ENCODE assay signal across 18 cellular contexts in genomic region chr2:9145752-9146430, GRCh38.
DNase-seq lines count a peak whose midpoint lies in the region; ATAC-seq and TF ChIP-seq lines count a peak whose summit lies in the region.
"Had no signal": no experiment of that assay in that cellular context is flagged by ENCODE, and none has a peak within 500 bp of the region (broad histone marks: within the 10 kb centered on the region; RNA-seq: fewer than 3 reads in every experiment).

No MANE protein-coding gene starts in this region.

- H3K27ac ChIP-seq in mesendoderm (ENCODE audit: low read depth, low read length) (no peak overlapping the region), testis (no peak overlapping the region)

- peak overlapping the region; percentile 34 for H3K56ac ChIP-seq in mesendoderm (ENCODE audit: low read length)

- H4K5ac ChIP-seq in mesendoderm (ENCODE audit: low read length): no peak overlapping the region

- H3K4me1 ChIP-seq in mesendoderm (ENCODE audit: control insufficient read depth, low read depth, low read length) (no peaks in the 10 kb centered on the region), testis (no peaks in the 10 kb centered on the region)

- no peak overlapping the region for H2AK5ac ChIP-seq in mesendoderm (ENCODE audit: low read length)

- peak overlapping the region; percentile 21 for H3K27ac Mint-ChIP-seq in dendritic cell treated with granulocyte-macrophage colony-stimulating factor and Interleukin-4, amounts not matched to agents 40 ng/mL and 50 ng/mL, for 4 days
- H3K27ac Mint-ChIP-seq: CD4-positive, CD25-positive, alpha-beta regulatory T cell had no signal

- H3K36me3 Mint-ChIP-seq in dendritic cell treated with granulocyte-macrophage colony-stimulating factor and Interleukin-4, amounts not matched to agents 40 ng/mL and 50 ng/mL, for 4 days (ENCODE audit: low read depth): no peaks in the 10 kb centered on the region
- H3K36me3 Mint-ChIP-seq: CD4-positive, CD25-positive, alpha-beta regulatory T cell had no signal

- H3K4ac ChIP-seq in mesendoderm (ENCODE audit: low read depth, low read length): no peak overlapping the region

- H3K27me3 Mint-ChIP-seq in dendritic cell treated with granulocyte-macrophage colony-stimulating factor and Interleukin-4, amounts not matched to agents 40 ng/mL and 50 ng/mL, for 4 days: peaks cover 29% of the 10 kb centered on the region

- no peaks in the 10 kb centered on the region for H3K36me3 ChIP-seq in H7 (replicated peaks; ENCODE audit: control insufficient read depth, insufficient read depth, low read length)
- no peaks in the 10 kb centered on the region for H3K36me3 ChIP-seq in mesendoderm (ENCODE audit: control insufficient read depth, insufficient read depth, low read length)
- no peaks in the 10 kb centered on the region for H3K36me3 ChIP-seq in testis (ENCODE audit: low read depth, missing control alignments)

- H3K4me2 ChIP-seq in mesendoderm (ENCODE audit: low read length): no peak overlapping the region

- no peak overlapping the region for H2BK5ac ChIP-seq in mesendoderm (ENCODE audit: low read length)

- DNase-seq in H7 (peak; percentile 73), mesendoderm (no peak), testis (peak; percentile 70)
- DNase-seq: ACHN; AML-193; CD4-positive, CD25-positive, alpha-beta regulatory T cell; MV-4-11; NCI-H1417 treated with DMSO at 0.1 percent for 48 hours; NCI-H1930; NCI-H2171; NCI-H446; NCI-H69; RPMI8226; SIG-M5 had no signal

- no CpG with 5 or more reads among the region's 28 CpGs for WGBS in mesendoderm (ENCODE audit: extremely low coverage, insufficient coverage, low lambda C conversion rate)
- WGBS in testis, 2 donors: 56 to 63% methylated on average over 21 to 28 of the region's 28 CpGs

- H3K4me1 Mint-ChIP-seq in dendritic cell treated with granulocyte-macrophage colony-stimulating factor and Interleukin-4, amounts not matched to agents 40 ng/mL and 50 ng/mL, for 4 days (ENCODE audit: low read depth): peaks cover 24% of the 10 kb centered on the region

- no peaks in the 10 kb centered on the region for H3K79me1 ChIP-seq in mesendoderm (ENCODE audit: low read length)

- no peak overlapping the region for H2BK15ac ChIP-seq in mesendoderm (replicated peaks; ENCODE audit: low read depth)

- no peak overlapping the region for H3K4me3 Mint-ChIP-seq in dendritic cell treated with granulocyte-macrophage colony-stimulating factor and Interleukin-4, amounts not matched to agents 40 ng/mL and 50 ng/mL, for 4 days
- H3K4me3 Mint-ChIP-seq: CD4-positive, CD25-positive, alpha-beta regulatory T cell had no signal

- no peaks in the 10 kb centered on the region for H3K9me3 Mint-ChIP-seq in dendritic cell treated with granulocyte-macrophage colony-stimulating factor and Interleukin-4, amounts not matched to agents 40 ng/mL and 50 ng/mL, for 4 days
- H3K9me3 Mint-ChIP-seq: CD4-positive, CD25-positive, alpha-beta regulatory T cell had no signal

- no peak overlapping the region for H3K18ac ChIP-seq in mesendoderm (ENCODE audit: low read length)

- H4K8ac ChIP-seq in mesendoderm (ENCODE audit: low read depth, low read length): no peak overlapping the region

- no peaks in the 10 kb centered on the region for H3K9me3 ChIP-seq in testis

- no peak overlapping the region for H2BK120ac ChIP-seq in mesendoderm (ENCODE audit: low read depth, low read length)

- TF ChIP-seq POLR2A in testis (IDR thresholded peaks at IDR 0.05): no peak

- H3K23ac ChIP-seq in mesendoderm (ENCODE audit: low read length): no peak overlapping the region

- H3K27me3 ChIP-seq in H7 (ENCODE audit: control insufficient read depth, insufficient read depth, low read length): peaks cover 11% of the 10 kb centered on the region
- no peaks in the 10 kb centered on the region for H3K27me3 ChIP-seq in mesendoderm (ENCODE audit: insufficient read depth, low read length, poor library complexity)
- H3K27me3 ChIP-seq in testis: no peaks in the 10 kb centered on the region

- no peak overlapping the region for H3K4me3 ChIP-seq in H7 (ENCODE audit: insufficient read depth, low read depth, low read length)
- no peak overlapping the region for H3K4me3 ChIP-seq in mesendoderm (ENCODE audit: low read length)
- H3K4me3 ChIP-seq in testis: peak overlapping the region in 1 of 2 donors; percentile 8

- no peak for TF ChIP-seq CTCF in testis (IDR thresholded peaks at IDR 0.05)

- intact Hi-C loops in dendritic cell treated with granulocyte-macrophage colony-stimulating factor and Interleukin-4, amounts not matched to agents 40 ng/mL and 50 ng/mL, for 4 days (cut with micrococcal nuclease): no loop called here
- intact Hi-C loops in testis (cut with DNase I; ENCODE audit: low total_unique reads): no loop called here

- no peak overlapping the region for H3K9ac ChIP-seq in mesendoderm (ENCODE audit: low read length)

- H3K79me2 ChIP-seq in mesendoderm (ENCODE audit: control insufficient read depth, insufficient read depth, low read length): no peaks in the 10 kb centered on the region

- ATAC-seq in HG02870 (IDR thresholded peaks at IDR 0.05; ENCODE audit: unreplicated experiment) (no peak), GM19467 (IDR thresholded peaks at IDR 0.05; ENCODE audit: unreplicated experiment) (no peak), HG02571 (IDR thresholded peaks at IDR 0.05; ENCODE audit: unreplicated experiment) (no peak)
